ENCODE assay signal across 26 cellular contexts in genomic region chr4:6534618-6535328, GRCh38.
"Had no signal": no experiment of that assay in that cellular context is flagged by ENCODE, and none has a peak within 500 bp of the region (broad histone marks: within the 10 kb centered on the region; RNA-seq: fewer than 3 reads in every experiment).

No MANE protein-coding gene starts in this region.

- H3K36me3 ChIP-seq: heart right ventricle, left ventricle myocardium inferior, neutrophil, ovary, right atrium auricular region, tibial nerve, uterus had no signal

- H3K36me3 Mint-ChIP-seq: naive thymus-derived CD8-positive, alpha-beta T cell; stimulated activated naive B cell treated with anti-CD40 and anti-IgM and Interleukin-4, amounts not matched to agents 10 μg/mL and 1 μg/mL and 100 μg/mL, for 72 hours; type B pancreatic cell had no signal

- H3K27ac ChIP-seq: heart right ventricle, hepatocyte, left ventricle myocardium inferior, neutrophil, ovary, right atrium auricular region, tibial nerve, uterus had no signal

- H3K27me3 ChIP-seq: hepatocyte, ovary, right atrium auricular region had no signal

- H3K4me2 ChIP-seq: hepatocyte had no signal

- H3K4me3 Mint-ChIP-seq: memory B cell; naive thymus-derived CD8-positive, alpha-beta T cell; nephron; neural crest cell; stimulated activated naive B cell treated with anti-CD40 and anti-IgM and Interleukin-4, amounts not matched to agents 10 μg/mL and 1 μg/mL and 100 μg/mL, for 72 hours; stimulated activated naive CD8-positive, alpha-beta T cell treated with anti-CD3 and anti-CD28 coated beads, Interleukin-15, Interleukin-2, amounts not matched to agents 100 ng/mL and 50 ng/mL, for 24 hours; type B pancreatic cell had no signal

- ATAC-seq: heart right ventricle; naive thymus-derived CD8-positive, alpha-beta T cell; sciatic nerve; stimulated activated naive B cell treated with anti-CD40 and anti-IgM and Interleukin-4, amounts not matched to agents 10 μg/mL and 1 μg/mL and 100 μg/mL, for 72 hours had no signal

- H3K4me1 Mint-ChIP-seq: memory B cell; naive thymus-derived CD8-positive, alpha-beta T cell; nephron; neural crest cell; stimulated activated naive B cell treated with anti-CD40 and anti-IgM and Interleukin-4, amounts not matched to agents 10 μg/mL and 1 μg/mL and 100 μg/mL, for 72 hours had no signal

- H3K27ac Mint-ChIP-seq: memory B cell; naive thymus-derived CD8-positive, alpha-beta T cell; nephron; progenitor cell of endocrine pancreas; stimulated activated naive B cell treated with anti-CD40 and anti-IgM and Interleukin-4, amounts not matched to agents 10 μg/mL and 1 μg/mL and 100 μg/mL, for 72 hours; stimulated activated naive CD8-positive, alpha-beta T cell treated with anti-CD3 and anti-CD28 coated beads, Interleukin-15, Interleukin-2, amounts not matched to agents 100 ng/mL and 50 ng/mL, for 24 hours; type B pancreatic cell had no signal

- H2AFZ ChIP-seq: hepatocyte had no signal

- H3K4me1 ChIP-seq: heart right ventricle, left ventricle myocardium inferior, right atrium auricular region, tibial nerve, uterus had no signal

- H3K4me3 ChIP-seq: heart right ventricle, hepatocyte, left ventricle myocardium inferior, lung, ovary, right atrium auricular region, tibial nerve, uterus had no signal

- H3K9me3 Mint-ChIP-seq: memory B cell; neural crest cell; stimulated activated naive CD8-positive, alpha-beta T cell treated with anti-CD3 and anti-CD28 coated beads, Interleukin-15, Interleukin-2, amounts not matched to agents 100 ng/mL and 50 ng/mL, for 24 hours; type B pancreatic cell had no signal

- H3K9me3 ChIP-seq: left ventricle myocardium inferior, neutrophil, ovary, right atrium auricular region, uterus had no signal

- DNase-seq: heart right ventricle; islet precursor cell; left ventricle myocardium inferior; naive thymus-derived CD8-positive, alpha-beta T cell; occipital lobe; ovary; small intestine; stimulated activated CD4-positive, alpha-beta T cell treated with anti-CD3 and anti-CD28 coated beads, Interleukin-1b, Interleukin-23, amount 100 ng/mL, for 48 hours; stimulated activated CD4-positive, alpha-beta T cell treated with anti-CD3 and anti-CD28 coated beads, Interleukin-2, amount 100 ng/mL, for 48 hours; stimulated activated CD4-positive, alpha-beta T cell treated with anti-CD3 and anti-CD28 coated beads, Interleukin-4, amount 100 ng/mL, for 4 hours; stimulated activated CD8-positive, alpha-beta memory T cell treated with anti-CD3 and anti-CD28 coated beads, Interleukin-4, amount 100 ng/mL, for 48 hours; stimulated activated naive B cell treated with anti-CD40 and anti-IgM and Interleukin-4, amounts not matched to agents 10 μg/mL and 1 μg/mL and 100 μg/mL, for 72 hours; substantia nigra; uterus had no signal
